2 cellular contexts compared by ENCODE assay signal in the genomic region with DNA sequence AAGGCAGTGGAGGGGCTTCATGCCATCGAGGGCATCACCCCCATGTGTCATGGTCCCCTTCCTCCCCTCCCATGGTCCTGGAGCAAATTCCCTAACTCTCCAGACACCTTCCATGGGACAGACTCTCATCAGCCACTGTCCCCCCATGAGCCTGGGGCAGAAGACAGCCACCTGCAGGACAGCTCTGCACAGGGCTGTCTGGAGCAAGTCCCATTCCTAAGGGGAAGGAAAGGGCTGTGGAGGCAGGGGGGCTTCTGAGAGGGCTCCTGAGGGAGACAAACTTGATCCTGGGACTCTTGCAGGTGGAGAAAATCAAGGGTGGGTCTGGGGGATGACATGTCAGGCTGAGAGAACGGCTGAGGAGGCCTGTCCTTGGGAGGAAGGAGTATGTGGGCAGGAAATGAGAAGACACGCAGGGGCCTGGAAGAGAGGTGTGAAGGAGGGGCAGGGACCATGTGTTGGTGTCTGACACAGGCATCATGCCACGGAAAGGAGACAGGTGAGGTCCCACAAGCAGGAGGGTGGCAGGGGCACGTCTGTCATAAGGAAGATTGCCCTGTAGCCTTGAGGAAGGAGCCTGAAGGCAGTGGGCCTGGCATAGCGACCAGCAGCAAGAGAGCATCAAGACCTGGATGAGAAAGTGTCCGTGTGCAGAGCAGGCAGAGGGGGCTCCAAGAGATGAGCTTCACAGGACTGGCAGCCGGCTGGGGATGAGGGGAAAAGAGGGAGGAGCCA.
TF ChIP-seq lines count a peak whose summit lies in the region.

No MANE protein-coding gene starts in this region.

TF ChIP-seq in HepG2, 621 proteins besides CTCF, POLR2A, EP300 and RAD21:
- TF ChIP-seq JUND (CRISPR knock-in tag; IDR thresholded peaks at IDR 0.05) (no peak), CREM (IDR thresholded peaks at IDR 0.05) (no peak), CREM (CRISPR knock-in tag; IDR thresholded peaks at IDR 0.05) (no peak), ZNF121 (CRISPR knock-in tag; IDR thresholded peaks at IDR 0.05) (no peak), ZBTB21 (CRISPR knock-in tag; IDR thresholded peaks at IDR 0.05) (no peak), ZNF3 (CRISPR knock-in tag; IDR thresholded peaks at IDR 0.05) (no peak)

TF ChIP-seq in H1, 55 proteins besides CTCF, POLR2A, EP300 and RAD21:
- no peak for TF ChIP-seq SUZ12 (IDR thresholded peaks at IDR 0.05; ENCODE audit: low read length)
- TF ChIP-seq CTBP2 (IDR thresholded peaks at IDR 0.05; ENCODE audit: borderline replicate concordance, insufficient read depth, insufficient read length, low read length) = no peak
- TF ChIP-seq GABPA (IDR thresholded peaks at IDR 0.05; ENCODE audit: borderline replicate concordance, insufficient read depth, low read length) = no peak
- TF ChIP-seq RXRA (IDR thresholded peaks at IDR 0.05; ENCODE audit: insufficient read depth, low read depth, low read length) = no peak
- TF ChIP-seq JUND (IDR thresholded peaks at IDR 0.05; ENCODE audit: low read length) = no peak
- no peak for TF ChIP-seq RNF2 (IDR thresholded peaks at IDR 0.05; ENCODE audit: borderline replicate concordance, low read depth, low read length, missing control alignments, poor library complexity, severe bottlenecking)
- TF ChIP-seq CEBPB (IDR thresholded peaks at IDR 0.05; ENCODE audit: low read depth, low read length) = no peak
- TF ChIP-seq USF2 (IDR thresholded peaks at IDR 0.05; ENCODE audit: low read length) = no peak
